ENCODE assay signal across 24 cellular contexts in the genomic region with DNA sequence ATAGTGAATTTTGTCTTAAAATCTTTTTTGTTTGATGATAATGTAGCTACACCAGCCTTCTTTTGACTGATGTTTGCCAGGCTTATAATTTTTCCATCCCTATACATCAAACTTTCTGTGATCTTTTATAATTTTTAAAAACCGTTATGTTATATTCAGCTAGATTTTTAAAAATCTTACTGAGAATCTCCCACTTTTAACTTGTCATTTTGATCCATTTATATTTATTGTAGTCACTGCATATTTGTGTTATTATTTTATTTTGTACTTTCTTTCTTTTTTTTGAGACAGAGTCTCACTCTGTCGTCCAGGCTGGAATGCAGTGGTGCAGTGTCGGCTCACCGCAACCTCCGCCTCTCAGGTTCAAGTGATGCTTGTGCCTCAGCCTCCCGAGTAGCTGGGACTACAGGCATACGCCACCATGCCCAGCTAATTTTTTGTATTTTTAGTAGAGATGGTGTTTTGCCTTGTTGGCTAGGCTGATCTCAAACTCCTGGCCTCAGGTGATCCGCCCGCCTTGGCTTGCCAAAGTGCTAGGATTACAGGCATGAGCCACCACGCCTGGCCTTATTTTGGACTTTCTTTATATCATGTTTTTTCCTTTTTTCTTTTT. TPM values are rescaled to one million over a fixed set of nuclear protein-coding genes. Genes with fewer than 3 reads are reported as not detected.
DNase-seq lines count a peak whose midpoint lies in the region; ATAC-seq, FAIRE-seq and TF ChIP-seq lines count a peak whose summit lies in the region.
"Had no signal": no experiment of that assay in that cellular context is flagged by ENCODE, and none has a peak within 500 bp of the region (broad histone marks: within the 10 kb centered on the region; RNA-seq: fewer than 3 reads in every experiment).

No MANE protein-coding gene starts in this region.

- DNase-seq in GM12891 (ENCODE audit: insufficient read length, low spot score), result no peak
- DNase-seq in Karpas-422, result peak; percentile 34
- no peak for DNase-seq in K562 (ENCODE audit: extremely low read depth in 1 of 4, low spot score in 3 of 4)
- DNase-seq in breast epithelium (ENCODE audit: low spot score in 2 of 2), result no peak
- DNase-seq in activated gamma-delta T cell treated with Interleukin-2 at 50 U/mL for 16 hours, result no peak
- no peak for DNase-seq in Ammon's horn (ENCODE audit: low spot score)
- DNase-seq: 8988T; ACHN; Caco-2; Calu3; CD4-positive, alpha-beta T cell; CD8-positive, alpha-beta T cell; DMS79 treated with DMSO at 0.1 percent for 48 hours; GDM1 had no signal

- H3K4me1 ChIP-seq in Karpas-422 (ENCODE audit: low read length), result no peaks in the 10 kb centered on the region
- H3K4me1 ChIP-seq in K562 (replicated peaks in 1 of 2; ENCODE audit: control insufficient read depth in 2 of 2, insufficient read depth in 2 of 2, low read length in 2 of 2), result no peaks in the 10 kb centered on the region
- H3K4me1 ChIP-seq in breast epithelium, result no peaks in the 10 kb centered on the region
- H3K4me1 ChIP-seq: Caco-2 had no signal

- POLR2A ChIA-PET in K562 (lab: Yijun Ruan, JAX), result interaction anchor here (0.8 kb wide), 1 partner anchor 55 kb away, joined by 3 read pairs; no protein-coding TSS in a partner anchor

- no peak for TF ChIP-seq CTCF in K562 (IDR thresholded peaks at IDR 0.05 in 2 of 3, conservative IDR thresholded peaks at IDR 0.05 in 1 of 3; ENCODE audit: insufficient read depth in 2 of 3, low read depth in 1 of 3, low read length in 3 of 3)
- no peak for TF ChIP-seq CTCF in breast epithelium (IDR thresholded peaks at IDR 0.05)

- H3K9me3 ChIP-seq in Karpas-422 (ENCODE audit: low read length) (peaks cover 17% of the 10 kb centered on the region), K562 (replicated peaks; ENCODE audit: control insufficient read depth, insufficient read depth, low read depth, low read length) (peaks cover 4% of the 10 kb centered on the region), breast epithelium (peaks cover 4 to 10% of the 10 kb centered on the region in 2 donors)

- TF ChIP-seq RAD21 in K562 (CRISPR knock-in tag; conservative IDR thresholded peaks at IDR 0.05 in 1 of 2, IDR thresholded peaks at IDR 0.05 in 1 of 2), result no peak

- CTCF ChIA-PET in K562 (lab: Yijun Ruan, JAX; ENCODE audit: low intra/inter-chr PET ratio), result no interaction called here

- H3K4me3 ChIP-seq in Karpas-422 (ENCODE audit: low read length) (no peak overlapping the region), K562 (no peak overlapping the region), breast epithelium (no peak overlapping the region)
- H3K4me3 ChIP-seq: GM12878 had no signal

- no TSS peak for BruUV-seq in K562 (replicated peaks; lab: Mats Ljungman, UMichigan)

- H3K27me3 ChIP-seq in Karpas-422 (ENCODE audit: low read length) (no peaks in the 10 kb centered on the region), K562 (ENCODE audit: control insufficient read depth in 2 of 2, insufficient read depth in 2 of 2, low read length in 2 of 2) (no peaks in the 10 kb centered on the region), breast epithelium (no peaks in the 10 kb centered on the region)
- H3K27me3 ChIP-seq: BLaER1 treated with 17β-estradiol and CSF1 and Interleukin-3, amounts not matched to agents 10 nM and 100 nM had no signal

- TF ChIP-seq EP300 in K562 (IDR thresholded peaks at IDR 0.05; ENCODE audit: low read length), result no peak

- no peak overlapping the region for H3K9ac ChIP-seq in Karpas-422 (ENCODE audit: low read length)
- H3K9ac ChIP-seq in K562 (ENCODE audit: insufficient read depth in 1 of 2, low read depth in 2 of 2, low read length in 2 of 2), result no peak overlapping the region
- H3K9ac ChIP-seq: BLaER1 treated with 17β-estradiol and CSF1 and Interleukin-3, amounts not matched to agents 10 nM and 100 nM had no signal

- TF ChIP-seq POLR2A in GM12891 (IDR thresholded peaks at IDR 0.05; ENCODE audit: low read depth, low read length) (no peak), K562 (conservative IDR thresholded peaks at IDR 0.05) (no peak), breast epithelium (IDR thresholded peaks at IDR 0.05) (no peak)

- peak; percentile 20 for FAIRE-seq in GM12891 (lab: Jason Lieb, UNC)
- FAIRE-seq in K562 (lab: Jason Lieb, UNC), result no peak
- FAIRE-seq: A204.1, D721Med, GM12878, GM19239 had no signal

- no peaks in the 10 kb centered on the region for H4K20me1 ChIP-seq in Karpas-422 (ENCODE audit: insufficient read depth, low read depth, low read length)
- 0 out of 2 replicates have a peak, but pooled peaks cover 3% of the 10 kb centered on the region for H4K20me1 ChIP-seq in K562 (replicated peaks; ENCODE audit: control insufficient read depth, insufficient read depth, low read length)

- H2AFZ ChIP-seq in Karpas-422 (ENCODE audit: low read length), result no peak overlapping the region
- no peak overlapping the region for H2AFZ ChIP-seq in K562 (ENCODE audit: low read depth, low read length)

- ATAC-seq in K562, result no peak
- ATAC-seq: CD8-positive, alpha-beta T cell; GM12878 had no signal

- H3K4me2 ChIP-seq in Karpas-422 (ENCODE audit: low read depth, low read length, poor library complexity, severe bottlenecking) (no peak overlapping the region), K562 (ENCODE audit: insufficient read depth, low read length) (no peak overlapping the region)
- H3K4me2 ChIP-seq: BLaER1 treated with 17β-estradiol and CSF1 and Interleukin-3, amounts not matched to agents 10 nM and 100 nM had no signal

- H3K9me2 ChIP-seq in Karpas-422 (replicated peaks; ENCODE audit: insufficient read depth, low read length), result no peaks in the 10 kb centered on the region

- intact Hi-C loops in K562 (cut with micrococcal nuclease) (no loop called here), breast epithelium (cut with DNase I; ENCODE audit: low total_unique reads) (no loop called here)

- no peaks in the 10 kb centered on the region for H3K9me1 ChIP-seq in K562 (ENCODE audit: control insufficient read depth, insufficient read depth, low read length)

- in situ Hi-C loops in K562 (cut with MboI), result no loop called here

- 96% methylated on average over 10 of the region's 10 CpGs for WGBS in K562 (ENCODE audit: insufficient coverage, low coverage, missing lambda C conversion rate)

- peaks cover 78% of the 10 kb centered on the region for H3K36me3 ChIP-seq in Karpas-422 (ENCODE audit: insufficient read depth, low read length)
- peaks cover 91% of the 10 kb centered on the region for H3K36me3 ChIP-seq in K562 (ENCODE audit: control insufficient read depth, insufficient read depth, low read length)
- no peaks in the 10 kb centered on the region for H3K36me3 ChIP-seq in breast epithelium

- peaks cover 99% of the 10 kb centered on the region for H3K79me2 ChIP-seq in Karpas-422 (ENCODE audit: low read length)
- peaks cover 87% of the 10 kb centered on the region for H3K79me2 ChIP-seq in K562 (ENCODE audit: control insufficient read depth, insufficient read depth, low read length)

- H3K27ac ChIP-seq in Karpas-422 (ENCODE audit: low read length) (no peak overlapping the region), K562 (ENCODE audit: extremely low read depth, low read depth, low read length) (no peak overlapping the region), breast epithelium (no peak overlapping the region)
- H3K27ac ChIP-seq: BLaER1 treated with 17β-estradiol and CSF1 and Interleukin-3, amounts not matched to agents 10 nM and 100 nM; C4-2B had no signal

RNA-seq across cellular contexts. Expression of a gene that starts 12.7 kb away (rescaled TPM):
- polyA plus RNA-seq in GM12891 (2012; ENCODE audit: low read depth, missing spikeins), result 49.2 TPM
- 36.3 and 67.3 TPM in 2 replicates for total RNA-seq in Karpas-422 (2014; rRNA removed; shearing (Covaris generic); ENCODE audit: low replicate concordance)
- total RNA-seq in K562 (2011; cell fraction: chromatin; rRNA removed; ENCODE audit: low replicate concordance), result 118 and 197 TPM in 2 replicates
- total RNA-seq in K562 (2011; cell fraction: nucleolus; rRNA removed), result 66.7 and 74.3 TPM in 2 replicates
- 91.3 and 97.5 TPM in 2 replicates for total RNA-seq in K562 (2011; cell fraction: nucleoplasm; rRNA removed)
- total RNA-seq in K562 (2014; rRNA removed) (53.6 and 57.9 TPM in 2 replicates), K562 (2014; rRNA removed; fragmentation: Illumina TruSeq; extraction: Trizol) (81.2 and 89.5 TPM in 2 replicates), K562 (2015; rRNA removed; fragmentation: Illumina TruSeq; extraction: Trizol) (65.7 and 70.8 TPM in 2 replicates), K562 (2021) (49.0 and 55.0 TPM in 2 replicates), breast epithelium (10 to 100 TPM; 32.5 to 55.3 (median 44.9) TPM)
- polyA plus RNA-seq in K562 (2011; rRNA removed) (101 and 105 TPM in 2 replicates), K562 (2014; fragmentation: Illumina TruSeq; extraction: Trizol) (81.3 and 93.1 TPM in 2 replicates), K562 (2014; fragmentation: Nextera tagmentation; extraction: Ambion mirVana) (10 to 100 TPM; 78.6 to 95.1 TPM), K562 (2014; rRNA removed) (80.2 and 86.8 TPM in 2 replicates)
- 32.0 and 54.7 TPM in 2 replicates for polyA plus RNA-seq in K562 (2011; cell fraction: cytosol; rRNA removed)
- polyA plus RNA-seq in K562 (2011; cell fraction: nucleus; rRNA removed), result 155 and 246 TPM in 2 replicates
- 45.7 and 52.4 TPM in 2 replicates for polyA plus RNA-seq in K562 (2012)
- polyA minus RNA-seq in K562 (2011; rRNA and poly(A)+ RNA removed), result 103 and 108 TPM in 2 replicates
- 34.3 and 46.7 TPM in 2 replicates for polyA minus RNA-seq in K562 (2011; cell fraction: cytosol; rRNA and poly(A)+ RNA removed)
- 56.1 and 91.1 TPM in 2 replicates for polyA minus RNA-seq in K562 (2011; cell fraction: nucleus; rRNA and poly(A)+ RNA removed)

RNA-seq across cellular contexts. Expression of a gene that starts 12.8 kb away (rescaled TPM):
- 12.7 TPM for polyA plus RNA-seq in GM12891 (2012; ENCODE audit: low read depth, missing spikeins)
- total RNA-seq in Karpas-422 (2014; rRNA removed; shearing (Covaris generic); ENCODE audit: low replicate concordance), result 8.5 and 14.5 TPM in 2 replicates
- 4.5 and 12.6 TPM in 2 replicates for total RNA-seq in K562 (2011; cell fraction: chromatin; rRNA removed; ENCODE audit: low replicate concordance)
- total RNA-seq in K562 (2011; cell fraction: nucleolus; rRNA removed), result 3.5 and 3.7 TPM in 2 replicates
- 5.8 and 9.0 TPM in 2 replicates for total RNA-seq in K562 (2011; cell fraction: nucleoplasm; rRNA removed)
- total RNA-seq in K562 (2014; rRNA removed) (7.4 and 7.9 TPM in 2 replicates), K562 (2014; rRNA removed; fragmentation: Illumina TruSeq; extraction: Trizol) (24.5 and 25.2 TPM in 2 replicates), K562 (2015; rRNA removed; fragmentation: Illumina TruSeq; extraction: Trizol) (14.6 and 16.3 TPM in 2 replicates), K562 (2021) (34.0 and 36.4 TPM in 2 replicates), breast epithelium (10 to 100 TPM; 10.4 to 20.9 (median 13.4) TPM)
- polyA plus RNA-seq in K562 (2011; rRNA removed) (46.5 and 61.7 TPM in 2 replicates), K562 (2014; fragmentation: Illumina TruSeq; extraction: Trizol) (39.6 and 41.8 TPM in 2 replicates), K562 (2014; fragmentation: Nextera tagmentation; extraction: Ambion mirVana) (10 to 100 TPM; 84.1 to 86.3 TPM), K562 (2014; rRNA removed) (20.0 and 26.5 TPM in 2 replicates)
- polyA plus RNA-seq in K562 (2011; cell fraction: cytosol; rRNA removed), result 8.2 and 10.9 TPM in 2 replicates
- polyA plus RNA-seq in K562 (2011; cell fraction: nucleus; rRNA removed), result 6.1 and 11.3 TPM in 2 replicates
- polyA plus RNA-seq in K562 (2012), result 22.9 and 29.0 TPM in 2 replicates
- polyA minus RNA-seq in K562 (2011; rRNA and poly(A)+ RNA removed), result 29.0 and 32.7 TPM in 2 replicates
- 6.8 and 12.9 TPM in 2 replicates for polyA minus RNA-seq in K562 (2011; cell fraction: cytosol; rRNA and poly(A)+ RNA removed)
- 2.4 and 4.9 TPM in 2 replicates for polyA minus RNA-seq in K562 (2011; cell fraction: nucleus; rRNA and poly(A)+ RNA removed)

RNA-seq across cellular contexts. Expression of a gene that starts 48.6 kb away (rescaled TPM):
- polyA plus RNA-seq in GM12891 (2012; ENCODE audit: low read depth, missing spikeins), result not detected
- total RNA-seq in Karpas-422 (2014; rRNA removed; shearing (Covaris generic); ENCODE audit: low replicate concordance), result not detected in 2 replicates
- 9.0 and 14.1 TPM in 2 replicates for total RNA-seq in K562 (2011; cell fraction: chromatin; rRNA removed; ENCODE audit: low replicate concordance)
- 10.5 and 14.0 TPM in 2 replicates for total RNA-seq in K562 (2011; cell fraction: nucleolus; rRNA removed)
- 10.1 and 17.3 TPM in 2 replicates for total RNA-seq in K562 (2011; cell fraction: nucleoplasm; rRNA removed)
- total RNA-seq in K562 (2014; rRNA removed) (16.3 and 23.8 TPM in 2 replicates), K562 (2014; rRNA removed; fragmentation: Illumina TruSeq; extraction: Trizol) (5.1 and 5.4 TPM in 2 replicates), K562 (2015; rRNA removed; fragmentation: Illumina TruSeq; extraction: Trizol) (7.1 and 8.3 TPM in 2 replicates), K562 (2021) (13.4 and 14.0 TPM in 2 replicates), breast epithelium (1 to 10 TPM; 1.8 to 9.8 (median 4.8) TPM)
- polyA plus RNA-seq in K562 (2011; rRNA removed) (7.9 and 9.4 TPM in 2 replicates), K562 (2014; fragmentation: Illumina TruSeq; extraction: Trizol) (9.5 and 14.8 TPM in 2 replicates), K562 (2014; fragmentation: Nextera tagmentation; extraction: Ambion mirVana) (1 to 10 TPM; 2.8 to 3.4 TPM), K562 (2014; rRNA removed) (12.0 and 20.9 TPM in 2 replicates)
- polyA plus RNA-seq in K562 (2011; cell fraction: cytosol; rRNA removed), result 7.8 and 18.0 TPM in 2 replicates
- polyA plus RNA-seq in K562 (2011; cell fraction: nucleus; rRNA removed), result 10.5 and 16.5 TPM in 2 replicates
- polyA plus RNA-seq in K562 (2012), result 5.0 and 9.0 TPM in 2 replicates
- polyA minus RNA-seq in K562 (2011; rRNA and poly(A)+ RNA removed), result 5.1 and 5.6 TPM in 2 replicates
- polyA minus RNA-seq in K562 (2011; cell fraction: cytosol; rRNA and poly(A)+ RNA removed), result 4.7 and 8.4 TPM in 2 replicates
- polyA minus RNA-seq in K562 (2011; cell fraction: nucleus; rRNA and poly(A)+ RNA removed), result 5.2 and 6.5 TPM in 2 replicates
- total RNA-seq: A673; B cell; CD4-positive, alpha-beta T cell; CD8-positive, alpha-beta T cell; GM12878 had no signal
- polyA plus RNA-seq: AG04450, BJ, GM12878 had no signal
